In the genomic region with DNA sequence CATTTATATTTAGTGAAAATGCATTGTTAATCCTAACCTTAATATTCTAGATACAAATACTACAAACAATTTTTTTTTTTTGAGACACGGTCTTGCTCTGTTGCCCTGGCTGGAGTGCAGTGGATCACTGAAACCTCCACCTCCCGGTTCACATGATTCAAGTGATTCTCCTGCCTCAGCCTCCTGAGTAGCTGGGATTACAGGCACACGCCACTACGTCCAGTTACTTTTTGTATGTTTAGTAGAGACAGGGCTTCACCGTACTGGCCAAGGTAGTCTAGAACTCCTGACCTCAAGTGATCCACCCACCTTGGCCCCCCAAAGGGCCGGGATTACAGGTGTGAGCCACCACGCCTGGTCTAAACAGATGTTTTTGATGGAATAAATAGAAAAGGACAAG, we compare ENCODE assay signal across 24 cellular contexts.
"Had no signal": no experiment of that assay in that cellular context is flagged by ENCODE, and none has a peak within 500 bp of the region (broad histone marks: within the 10 kb centered on the region; RNA-seq: fewer than 3 reads in every experiment).

No MANE protein-coding gene starts in this region.

- H3K9me3 Mint-ChIP-seq: activated CD4-positive, alpha-beta memory T cell treated with anti-CD3 and anti-CD28 coated beads, Interleukin-2, amount 10 ng/mL, durations not matched to agents 7 days and 5 days; activated T-helper 17 cell treated with anti-CD3 and anti-CD28 coated beads, Interleukin-2, amount 50 U/mL, for 72 hours; T-helper 2 cell treated with Interferon-gamma antibody and Interleukin-4, amounts not matched to agents 5 μg/mL and 100 μg/mL, for 36 hours had no signal

- FAIRE-seq: RCC 7860 had no signal

- DNase-seq: activated B cell treated with CpG ODN at 0.5 μM for 24 hours; activated CD4-positive, alpha-beta memory T cell treated with anti-CD3 and anti-CD28 coated beads, Interleukin-2, amount 10 ng/mL, durations not matched to agents 7 days and 5 days; activated CD4-positive, alpha-beta T cell treated with anti-CD3 and anti-CD28 coated beads for 1 hour; activated CD4-positive, alpha-beta T cell treated with anti-CD3 and anti-CD28 coated beads, Interleukin-2, amount 50 U/mL, for 1 hour; activated gamma-delta T cell; activated naive CD4-positive, alpha-beta T cell treated with anti-CD3 and anti-CD28 coated beads for 36 hours; activated T-cell treated with anti-CD3 and anti-CD28 coated beads for 4 hours; activated T-cell treated with anti-CD3 and anti-CD28 coated beads, Interleukin-2, amount 50 U/mL, for 48 hours; amygdala; cerebellar nuclear complex; MG63; NCI-H1105; NCI-H1694 treated with DMSO at 0.1 percent for 48 hours; NCI-H446; NCI-H524; PC-3; SHP77; SW 1271 had no signal

- H3K36me3 ChIP-seq: MG63, SJSA1 had no signal

- H3K4me3 ChIP-seq: MG63, SJSA1 had no signal

- H3K9ac ChIP-seq: KMS-11 had no signal

- H3K27ac Mint-ChIP-seq: activated B cell treated with CpG ODN at 0.5 μM for 24 hours; activated CD4-positive, alpha-beta memory T cell treated with anti-CD3 and anti-CD28 coated beads, Interleukin-2, amount 10 ng/mL, durations not matched to agents 7 days and 5 days; activated naive CD4-positive, alpha-beta T cell treated with anti-CD3 and anti-CD28 coated beads for 36 hours; activated naive CD8-positive, alpha-beta T cell; activated T-helper 17 cell treated with anti-CD3 and anti-CD28 coated beads, Interleukin-2, amount 50 U/mL, for 72 hours; T-helper 2 cell treated with Interferon-gamma antibody and Interleukin-4, amounts not matched to agents 5 μg/mL and 100 μg/mL, for 36 hours had no signal

- H3K27me3 ChIP-seq: MG63, SJSA1 had no signal

- H3K4me1 Mint-ChIP-seq: activated B cell treated with CpG ODN at 0.5 μM for 24 hours; activated CD4-positive, alpha-beta memory T cell treated with anti-CD3 and anti-CD28 coated beads, Interleukin-2, amount 10 ng/mL, durations not matched to agents 7 days and 5 days; activated T-helper 17 cell treated with anti-CD3 and anti-CD28 coated beads, Interleukin-2, amount 50 U/mL, for 72 hours had no signal

- H3K27me3 Mint-ChIP-seq: activated B cell treated with CpG ODN at 0.5 μM for 24 hours had no signal

- H3K27ac ChIP-seq: KMS-11, SJSA1 had no signal

- H3K9me3 ChIP-seq: MG63, SJSA1 had no signal

- H3K4me3 Mint-ChIP-seq: activated B cell treated with CpG ODN at 0.5 μM for 24 hours; activated CD4-positive, alpha-beta memory T cell treated with anti-CD3 and anti-CD28 coated beads, Interleukin-2, amount 10 ng/mL, durations not matched to agents 7 days and 5 days; activated naive CD4-positive, alpha-beta T cell treated with anti-CD3 and anti-CD28 coated beads for 36 hours; activated naive CD8-positive, alpha-beta T cell; activated T-helper 17 cell treated with anti-CD3 and anti-CD28 coated beads, Interleukin-2, amount 50 U/mL, for 72 hours; T-helper 2 cell treated with Interferon-gamma antibody and Interleukin-4, amounts not matched to agents 5 μg/mL and 100 μg/mL, for 36 hours had no signal

- H3K4me2 ChIP-seq: KMS-11 had no signal

- H3K36me3 Mint-ChIP-seq: activated naive CD8-positive, alpha-beta T cell had no signal
